ENCODE assay signal across 9 cellular contexts in genomic region chr6:138410972-138411667, GRCh38. TPM values are rescaled to one million over a fixed set of nuclear protein-coding genes. Genes with fewer than 3 reads are reported as not detected.
A peak's percentile ranks its signal among the peaks of the same experiment; 100 is the strongest.
DNase-seq lines count a peak whose midpoint lies in the region; ATAC-seq and TF ChIP-seq lines count a peak whose summit lies in the region.
"Had no signal": no experiment of that assay in that cellular context is flagged by ENCODE, and none has a peak within 500 bp of the region (broad histone marks: within the 10 kb centered on the region; RNA-seq: fewer than 3 reads in every experiment).

No MANE protein-coding gene starts in this region.

- TF ChIP-seq CTCF in breast epithelium (IDR thresholded peaks at IDR 0.05), result no peak
- no peak for TF ChIP-seq CTCF in endodermal cell (conservative IDR thresholded peaks at IDR 0.05)

- H3K9ac ChIP-seq in endodermal cell (ENCODE audit: extremely low read depth, low read length, poor library complexity, severe bottlenecking), result no peak overlapping the region

- peak; percentile 55 for ATAC-seq in stimulated activated memory B cell treated with anti-CD40 and anti-IgM and Interleukin-4, amounts not matched to agents 10 μg/mL and 1 μg/mL and 100 μg/mL, for 72 hours

- H3K36me3 ChIP-seq in breast epithelium (peaks cover 4% of the 10 kb centered on the region), endodermal cell (ENCODE audit: control insufficient read depth, insufficient read depth, low read length) (peaks cover 83% of the 10 kb centered on the region), MG63 (peaks cover 72% of the 10 kb centered on the region)

- intact Hi-C loops in activated CD4-positive, alpha-beta T cell treated with anti-CD3 and anti-CD28 coated beads, Interleukin-2, amount 10 ng/mL, durations not matched to agents 24 days and 14 days (cut with micrococcal nuclease), result loop anchor here (2.0 kb wide), 1 partner anchor 44 kb away; no protein-coding TSS in a partner anchor
- intact Hi-C loops in breast epithelium (cut with DNase I; ENCODE audit: low total_unique reads), result no loop called here

- peak overlapping the region; percentile 85 for H3K27ac Mint-ChIP-seq in activated CD4-positive, alpha-beta T cell treated with anti-CD3 and anti-CD28 coated beads, Interleukin-2, amount 10 ng/mL, durations not matched to agents 24 days and 14 days
- H3K27ac Mint-ChIP-seq in stimulated activated memory B cell treated with anti-CD40 and anti-IgM and Interleukin-4, amounts not matched to agents 10 μg/mL and 1 μg/mL and 100 μg/mL, for 72 hours, result no peak overlapping the region
- H3K27ac Mint-ChIP-seq in endodermal cell, result no peak overlapping the region

- no peaks in the 10 kb centered on the region for H3K9me3 Mint-ChIP-seq in activated CD4-positive, alpha-beta T cell treated with anti-CD3 and anti-CD28 coated beads, Interleukin-2, amount 10 ng/mL, durations not matched to agents 24 days and 14 days
- no peaks in the 10 kb centered on the region for H3K9me3 Mint-ChIP-seq in stimulated activated memory B cell treated with anti-CD40 and anti-IgM and Interleukin-4, amounts not matched to agents 10 μg/mL and 1 μg/mL and 100 μg/mL, for 72 hours
- H3K9me3 Mint-ChIP-seq in endodermal cell, result no peaks in the 10 kb centered on the region

- peaks cover 59% of the 10 kb centered on the region for H3K36me3 Mint-ChIP-seq in activated CD4-positive, alpha-beta T cell treated with anti-CD3 and anti-CD28 coated beads, Interleukin-2, amount 10 ng/mL, durations not matched to agents 24 days and 14 days (ENCODE audit: low read depth)
- peaks cover 69% of the 10 kb centered on the region for H3K36me3 Mint-ChIP-seq in stimulated activated memory B cell treated with anti-CD40 and anti-IgM and Interleukin-4, amounts not matched to agents 10 μg/mL and 1 μg/mL and 100 μg/mL, for 72 hours
- H3K36me3 Mint-ChIP-seq in endodermal cell (ENCODE audit: low read depth), result peaks cover 75% of the 10 kb centered on the region

- TF ChIP-seq POLR2A in breast epithelium (IDR thresholded peaks at IDR 0.05) (no peak), erythroblast (IDR thresholded peaks at IDR 0.05; ENCODE audit: low read length) (no peak)

- H3K27ac ChIP-seq in breast epithelium (peak overlapping the region; percentile 67 to 75), endodermal cell (ENCODE audit: low read depth, low read length) (no peak overlapping the region)

- H3K4me3 Mint-ChIP-seq in activated CD4-positive, alpha-beta T cell treated with anti-CD3 and anti-CD28 coated beads, Interleukin-2, amount 10 ng/mL, durations not matched to agents 24 days and 14 days, result peak overlapping the region; percentile 44
- no peak overlapping the region for H3K4me3 Mint-ChIP-seq in stimulated activated memory B cell treated with anti-CD40 and anti-IgM and Interleukin-4, amounts not matched to agents 10 μg/mL and 1 μg/mL and 100 μg/mL, for 72 hours
- H3K4me3 Mint-ChIP-seq in endodermal cell, result no peak overlapping the region

- WGBS in endodermal cell (ENCODE audit: insufficient coverage in 1 of 2, insufficient read length in 1 of 2), 2 experiments, result 98 to 100% methylated on average over 1 to 2 of the region's 2 CpGs

- H3K27me3 Mint-ChIP-seq in activated CD4-positive, alpha-beta T cell treated with anti-CD3 and anti-CD28 coated beads, Interleukin-2, amount 10 ng/mL, durations not matched to agents 24 days and 14 days, result no peaks in the 10 kb centered on the region
- no peaks in the 10 kb centered on the region for H3K27me3 Mint-ChIP-seq in stimulated activated memory B cell treated with anti-CD40 and anti-IgM and Interleukin-4, amounts not matched to agents 10 μg/mL and 1 μg/mL and 100 μg/mL, for 72 hours
- H3K27me3 Mint-ChIP-seq in endodermal cell (ENCODE audit: insufficient read depth), result no peaks in the 10 kb centered on the region

- H3K4me1 ChIP-seq in breast epithelium (no peaks in the 10 kb centered on the region), endodermal cell (ENCODE audit: control insufficient read depth, insufficient read depth, low read length) (peaks cover 5% of the 10 kb centered on the region)

- peak; percentile 69 for DNase-seq in activated CD4-positive, alpha-beta T cell treated with anti-CD3 and anti-CD28 coated beads, Interleukin-2, amount 10 ng/mL, durations not matched to agents 24 days and 14 days
- no peak for DNase-seq in activated CD4-positive, alpha-beta T cell treated with anti-CD3 and anti-CD28 coated beads, Interleukin-2, amount 50 U/mL, for 4 hours
- DNase-seq in LHCN-M2 (ENCODE audit: low read depth) (peak; percentile 84), breast epithelium (ENCODE audit: low spot score in 2 of 2) (no peak), endodermal cell (no peak), MG63 (no peak), erythroblast (lab: John Stamatoyannopoulos, UW) (no peak)

- H3K4me1 Mint-ChIP-seq in activated CD4-positive, alpha-beta T cell treated with anti-CD3 and anti-CD28 coated beads, Interleukin-2, amount 10 ng/mL, durations not matched to agents 24 days and 14 days, result peaks cover 22% of the 10 kb centered on the region
- peaks cover 8% of the 10 kb centered on the region for H3K4me1 Mint-ChIP-seq in stimulated activated memory B cell treated with anti-CD40 and anti-IgM and Interleukin-4, amounts not matched to agents 10 μg/mL and 1 μg/mL and 100 μg/mL, for 72 hours
- H3K4me1 Mint-ChIP-seq in endodermal cell, result peaks cover 7% of the 10 kb centered on the region

- H3K27me3 ChIP-seq in breast epithelium (no peaks in the 10 kb centered on the region), endodermal cell (ENCODE audit: control insufficient read depth, insufficient read depth, low read length, poor library complexity, severe bottlenecking) (no peaks in the 10 kb centered on the region), MG63 (no peaks in the 10 kb centered on the region)

- H3K4me3 ChIP-seq in breast epithelium, result no peak overlapping the region
- no peak overlapping the region for H3K4me3 ChIP-seq in endodermal cell (ENCODE audit: low read length)
- no peak overlapping the region for H3K4me3 ChIP-seq in MG63

- H3K9me3 ChIP-seq in breast epithelium, result no peaks in the 10 kb centered on the region
- H3K9me3 ChIP-seq in endodermal cell (ENCODE audit: control insufficient read depth, low read length), result no peaks in the 10 kb centered on the region
- no peaks in the 10 kb centered on the region for H3K9me3 ChIP-seq in MG63

RNA-seq across cellular contexts. Expression of gene HEBP2, which starts 7.1 kb away (rescaled TPM):
- total RNA-seq in activated CD4-positive, alpha-beta T cell treated with anti-CD3 and anti-CD28 coated beads, Interleukin-2, amount 10 ng/mL, durations not matched to agents 24 days and 14 days, result 16.2 and 17.4 TPM in 2 replicates
- total RNA-seq in LHCN-M2 (2014; rRNA removed) (21.9 and 24.8 TPM in 2 replicates), breast epithelium (100 to 1,000 TPM in 1 of 3 donors, 10 to 100 TPM in 2; 66.2 to 321 (median 72.6) TPM), endodermal cell (10 to 100 TPM; 53.9 to 95.7 TPM)
- polyA plus RNA-seq in LHCN-M2 (2012), result 35.6 TPM
- 43.0 TPM for polyA plus RNA-seq in endodermal cell (2013, experiment 1 of 2)
- polyA plus RNA-seq in endodermal cell (2013, experiment 2 of 2), result 50.2 TPM
- 40.8 and 76.0 TPM in 2 replicates for total RNA-seq in MG63 (2014; rRNA removed; shearing (Covaris generic); ENCODE audit: low replicate concordance)

RNA-seq across cellular contexts. Expression of gene SMIM28, which starts 33.4 kb away (rescaled TPM):
- not detected in 2 replicates for total RNA-seq in activated CD4-positive, alpha-beta T cell treated with anti-CD3 and anti-CD28 coated beads, Interleukin-2, amount 10 ng/mL, durations not matched to agents 24 days and 14 days
- total RNA-seq in LHCN-M2 (2014; rRNA removed) (not detected in 2 replicates), breast epithelium (not detected), endodermal cell (under 1 TPM in 1 of 2 donors, not detected in 1; 0.33 TPM)
- polyA plus RNA-seq in LHCN-M2 (2012), result not detected
- not detected for polyA plus RNA-seq in endodermal cell (2013, experiment 1 of 2)
- not detected for polyA plus RNA-seq in endodermal cell (2013, experiment 2 of 2)
- not detected in 2 replicates for total RNA-seq in MG63 (2014; rRNA removed; shearing (Covaris generic); ENCODE audit: low replicate concordance)
- total RNA-seq: T-helper 2 cell treated with Interferon-gamma antibody and Interleukin-4, amounts not matched to agents 100 ng/mL and 5 ng/mL, for 36 hours had no signal

Comparison
In these comparisons a context has a peak if more than half of its experiments do, and no peak if none do; other contexts are left out.
1. DNase-seq: peak in activated CD4-positive, alpha-beta T cell treated with anti-CD3 and anti-CD28 coated beads, Interleukin-2, amount 10 ng/mL, durations not matched to agents 24 days and 14 days (single experiment) and LHCN-M2 (single experiment); none in activated CD4-positive, alpha-beta T cell treated with anti-CD3 and anti-CD28 coated beads, Interleukin-2, amount 50 U/mL, for 4 hours (0 of 2), breast epithelium (0 of 2), endodermal cell (single experiment), MG63 (single experiment) and erythroblast (0 of 2).